8 cellular contexts compared by ENCODE assay signal in genomic region chr17:45316271-45317112, GRCh38. TPM values are rescaled to one million over a fixed set of nuclear protein-coding genes. Genes with fewer than 3 reads are reported as not detected.
DNase-seq lines count a peak whose midpoint lies in the region; ATAC-seq and TF ChIP-seq lines count a peak whose summit lies in the region.

Gene MAP3K14, minus strand, starts transcription at chr17:45317020. Its CDS starts 26,275 bp downstream, at chr17:45290745.

- no peaks in the 10 kb centered on the region for H3K9me3 ChIP-seq in subcutaneous abdominal adipose tissue (ENCODE audit: control insufficient read depth in 5 of 5, low read length in 5 of 5)

- H3K4me1 ChIP-seq in subcutaneous abdominal adipose tissue (ENCODE audit: control insufficient read depth in 5 of 5, insufficient read depth in 5 of 5, low read length in 5 of 5): peaks cover 8 to 70% (median 67%) of the 10 kb centered on the region in 5 donors

- H3K27me3 ChIP-seq in subcutaneous abdominal adipose tissue (ENCODE audit: control insufficient read depth in 5 of 5, insufficient read depth in 4 of 5, low read length in 5 of 5): no peaks in the 10 kb centered on the region

- H3K4me3 ChIP-seq in epithelial cell of esophagus (ENCODE audit: low read length) (peak within 1 kb of the TSS; percentile 54), subcutaneous abdominal adipose tissue (ENCODE audit: low read depth in 1 of 5, low read length in 5 of 5) (peak within 1 kb of the TSS; percentile 68 to 91 (median 87))

- peak; percentile 20 for ATAC-seq in HG03095 (IDR thresholded peaks at IDR 0.05; ENCODE audit: unreplicated experiment)

- no peak for TF ChIP-seq CTCF in epithelial cell of esophagus (IDR thresholded peaks at IDR 0.05; ENCODE audit: insufficient read depth, low read depth, low read length, missing control alignments)

- peak within 1 kb of the TSS; percentile 71 to 84 (median 82) for H3K9ac ChIP-seq in subcutaneous abdominal adipose tissue (ENCODE audit: low read length in 5 of 5)

- H3K36me3 ChIP-seq in subcutaneous abdominal adipose tissue (ENCODE audit: control insufficient read depth in 5 of 5, insufficient read depth in 5 of 5, low read length in 5 of 5): no peaks in the 10 kb centered on the region

- peak; percentile 55 for DNase-seq in SIG-M5 treated with dmso at 0.1 percent for 504 hours (lab: John Stamatoyannopoulos, UW; ENCODE audit: unreplicated experiment)
- no peak for DNase-seq in SIG-M5 (lab: John Stamatoyannopoulos, UW)
- peak; percentile 51 to 70 for DNase-seq in NOMO-1 (lab: John Stamatoyannopoulos, UW; ENCODE audit: unreplicated experiment in 2 of 2)
- DNase-seq in activated T-cell treated with anti-CD3 and anti-CD28 coated beads for 4 hours: peak; percentile 42
- DNase-seq in epithelial cell of esophagus (ENCODE audit: low read depth): peak; percentile 51
- DNase-seq in mucosa of gallbladder (ENCODE audit: low spot score): peak; percentile 62

- peak within 1 kb of the TSS; percentile 85 for H3K27ac ChIP-seq in subcutaneous abdominal adipose tissue (ENCODE audit: low read depth, low read length)

RNA-seq across cellular contexts. Expression of gene MAP3K14, which starts in this region (rescaled TPM):
- total RNA-seq in mucosa of gallbladder: 19.1 TPM
